ENCODE assay signal across 15 cellular contexts in genomic region chr11:35367491-35367890, GRCh38. TPM values are rescaled to one million over a fixed set of nuclear protein-coding genes. Genes with fewer than 3 reads are reported as not detected.
DNase-seq lines count a peak whose midpoint lies in the region; ATAC-seq, FAIRE-seq and TF ChIP-seq lines count a peak whose summit lies in the region.
"Had no signal": no experiment of that assay in that cellular context is flagged by ENCODE, and none has a peak within 500 bp of the region (broad histone marks: within the 10 kb centered on the region; RNA-seq: fewer than 3 reads in every experiment).

No MANE protein-coding gene starts in this region.

- CTCF ChIA-PET in MCF 10A (lab: Yijun Ruan, JAX) = interaction anchor here (0.6 to 1.8 kb wide), 15 partner anchors 9 to 899 kb away, joined by 3 to 8 read pairs (median 3); no protein-coding TSS in a partner anchor
- CTCF ChIA-PET in mammary epithelial cell (lab: Charles Lee; ENCODE audit: low non-redundant PET) = no interaction called here
- CTCF ChIA-PET in K562 (lab: Yijun Ruan, JAX; ENCODE audit: low intra/inter-chr PET ratio) = no interaction called here

- peaks cover 47% of the 10 kb centered on the region for H3K4me1 Mint-ChIP-seq in MCF 10A (ENCODE audit: insufficient read depth, unreplicated experiment)

- 74% methylated on average over 4 of the region's 4 CpGs for WGBS in mammary epithelial cell (ENCODE audit: low coverage, missing lambda C conversion rate)
- WGBS in K562 (ENCODE audit: insufficient coverage, low coverage, missing lambda C conversion rate) = 0% methylated on average over 4 of the region's 4 CpGs

- H2AFZ ChIP-seq in mammary epithelial cell (ENCODE audit: low read depth, low read length) (no peak overlapping the region), K562 (ENCODE audit: low read depth, low read length) (no peak overlapping the region)

- intact Hi-C loops in MCF 10A (cut with micrococcal nuclease) (loop anchor here (5.0 to 10.0 kb wide), 2 partner anchors 93 to 155 kb away; no protein-coding TSS in a partner anchor), mammary epithelial cell (cut with micrococcal nuclease) (no loop called here), K562 (cut with micrococcal nuclease) (no loop called here), left ventricle myocardium inferior (cut with micrococcal nuclease) (no loop called here), tibial artery (cut with DNase I; ENCODE audit: low total_unique reads) (no loop called here)

- dilution Hi-C loops in mammary epithelial cell (cut with HindIII; ENCODE audit: low sequenced_read_pairs) = no loop called here

- POLR2A ChIA-PET in MCF 10A (lab: Yijun Ruan, JAX) = interaction anchor here (0.9 to 3.1 kb wide), 17 partner anchors 11 to 451 kb away, joined by 3 to 17 read pairs (median 5); partner anchors contain the start of gene PDHX
- POLR2A ChIA-PET in K562 (lab: Yijun Ruan, JAX) = no interaction called here

- H3K27ac Mint-ChIP-seq in MCF 10A (ENCODE audit: low read depth, unreplicated experiment) = peak overlapping the region; percentile 71

- H3K27me3 ChIP-seq in mammary epithelial cell (ENCODE audit: insufficient read depth, low read length) (no peaks in the 10 kb centered on the region), K562 (ENCODE audit: control insufficient read depth in 2 of 2, insufficient read depth in 2 of 2, low read length in 2 of 2) (no peaks in the 10 kb centered on the region), left ventricle myocardium inferior (ENCODE audit: low read depth) (no peaks in the 10 kb centered on the region), tibial artery (no peaks in the 10 kb centered on the region)

- no peak for TF ChIP-seq EP300 in K562 (IDR thresholded peaks at IDR 0.05; ENCODE audit: low read length)

- H3K36me3 ChIP-seq in mammary epithelial cell (ENCODE audit: insufficient read depth, low read length) (no peaks in the 10 kb centered on the region), K562 (ENCODE audit: control insufficient read depth, insufficient read depth, low read length) (no peaks in the 10 kb centered on the region), left ventricle myocardium inferior (no peaks in the 10 kb centered on the region), tibial artery (no peaks in the 10 kb centered on the region)

- no peaks in the 10 kb centered on the region for H3K27me3 Mint-ChIP-seq in MCF 10A (ENCODE audit: insufficient read depth, unreplicated experiment)

- H3K4me3 ChIP-seq in mammary epithelial cell (replicated peaks in 1 of 3; ENCODE audit: insufficient read depth in 1 of 3, low read depth in 2 of 3, low read length in 3 of 3) (no peak overlapping the region), K562 (no peak overlapping the region), left ventricle myocardium inferior (no peak overlapping the region), tibial artery (no peak overlapping the region)

- H3K4me1 ChIP-seq in mammary epithelial cell (ENCODE audit: insufficient read depth, low read length) (peaks cover 16% of the 10 kb centered on the region), K562 (replicated peaks in 1 of 2; ENCODE audit: control insufficient read depth in 2 of 2, insufficient read depth in 2 of 2, low read length in 2 of 2) (no peaks in the 10 kb centered on the region), left ventricle myocardium inferior (peaks cover 43% of the 10 kb centered on the region), tibial artery (peaks cover 0 to 53% (median 24%) of the 10 kb centered on the region in 4 donors)

- no peak for TF ChIP-seq POLR2A in K562 (conservative IDR thresholded peaks at IDR 0.05)

- H3K79me2 ChIP-seq in mammary epithelial cell (ENCODE audit: insufficient read depth, low read length) = no peaks in the 10 kb centered on the region
- no peaks in the 10 kb centered on the region for H3K79me2 ChIP-seq in K562 (ENCODE audit: control insufficient read depth, insufficient read depth, low read length)

- BruUV-seq in MCF 10A (replicated peaks; lab: Mats Ljungman, UMichigan) (no TSS peak), mammary epithelial cell (replicated peaks; lab: Mats Ljungman, UMichigan) (no TSS peak), K562 (replicated peaks; lab: Mats Ljungman, UMichigan) (no TSS peak)

- H3K4me2 ChIP-seq in mammary epithelial cell (ENCODE audit: insufficient read depth, low read depth, low read length) = no peak overlapping the region
- H3K4me2 ChIP-seq in K562 (ENCODE audit: insufficient read depth, low read length) = no peak overlapping the region

- H3K9ac ChIP-seq in mammary epithelial cell (ENCODE audit: insufficient read depth, low read length) (no peak overlapping the region), K562 (ENCODE audit: insufficient read depth in 1 of 2, low read depth in 2 of 2, low read length in 2 of 2) (no peak overlapping the region)

- H3K4me3 Mint-ChIP-seq in MCF 10A (ENCODE audit: unreplicated experiment) = no peak overlapping the region

- TF ChIP-seq CTCF in MCF 10A (IDR thresholded peaks at IDR 0.05; ENCODE audit: unreplicated experiment) (no peak), mammary epithelial cell (conservative IDR thresholded peaks at IDR 0.05 in 1 of 2, IDR thresholded peaks at IDR 0.05 in 1 of 2; ENCODE audit: extremely low read depth in 1 of 2, insufficient read depth in 1 of 2, low read depth in 1 of 2, low read length in 2 of 2) (no peak), K562 (IDR thresholded peaks at IDR 0.05 in 2 of 3, conservative IDR thresholded peaks at IDR 0.05 in 1 of 3; ENCODE audit: insufficient read depth in 2 of 3, low read depth in 1 of 3, low read length in 3 of 3) (no peak), left ventricle myocardium inferior (IDR thresholded peaks at IDR 0.05; ENCODE audit: borderline replicate concordance) (no peak), tibial artery (IDR thresholded peaks at IDR 0.05) (no peak)

- H4K20me1 ChIP-seq in mammary epithelial cell (ENCODE audit: insufficient read depth, low read length) (no peaks in the 10 kb centered on the region), K562 (replicated peaks; ENCODE audit: control insufficient read depth, insufficient read depth, low read length) (no peaks in the 10 kb centered on the region)

- FAIRE-seq in K562 (lab: Jason Lieb, UNC) = no peak

- H3K27ac ChIP-seq in mammary epithelial cell (ENCODE audit: insufficient read depth, low read depth, low read length) (no peak overlapping the region), K562 (ENCODE audit: extremely low read depth, low read depth, low read length) (no peak overlapping the region), left ventricle myocardium inferior (replicated peaks) (peak overlapping the region; percentile 78), tibial artery (peak overlapping the region; percentile 42 to 47)
- H3K27ac ChIP-seq: 22Rv1 had no signal

- in situ Hi-C loops in mammary epithelial cell (cut with MboI; ENCODE audit: low sequenced_read_pairs in 2 of 2) (no loop called here), K562 (cut with MboI) (no loop called here), ACHN (cut with HindIII; ENCODE audit: low pct_ligation_motif_present, low pct_unique_long_range_greater_than_20kb, low sequenced_read_pairs) (no loop called here)

- H3K9me3 ChIP-seq in mammary epithelial cell (replicated peaks; ENCODE audit: insufficient read depth, low read length) = no peaks in the 10 kb centered on the region
- no peaks in the 10 kb centered on the region for H3K9me3 ChIP-seq in K562 (replicated peaks; ENCODE audit: control insufficient read depth, insufficient read depth, low read depth, low read length)
- peaks cover 10% of the 10 kb centered on the region for H3K9me3 ChIP-seq in left ventricle myocardium inferior (replicated peaks)
- no peaks in the 10 kb centered on the region for H3K9me3 ChIP-seq in tibial artery

- H3K36me3 Mint-ChIP-seq in MCF 10A (ENCODE audit: insufficient read depth, unreplicated experiment) = no peaks in the 10 kb centered on the region

- peak; percentile 69 for DNase-seq in MCF 10A (ENCODE audit: unreplicated experiment)
- DNase-seq in mammary epithelial cell = no peak
- DNase-seq in K562 (ENCODE audit: extremely low read depth in 1 of 4, low spot score in 3 of 4) = no peak
- DNase-seq in left ventricle myocardium inferior = no peak
- DNase-seq in tibial artery = no peak
- DNase-seq in SIG-M5 (lab: John Stamatoyannopoulos, UW) = no peak
- DNase-seq in NCI-H2171 (lab: John Stamatoyannopoulos, UW) = no peak
- DNase-seq in ACHN = no peak
- DNase-seq: activated CD4-positive, alpha-beta T cell treated with anti-CD3 and anti-CD28 coated beads, Interleukin-2, amount 50 U/mL, for 4 hours; activated naive CD4-positive, alpha-beta T cell; DMS153; H7; NCI-H1436 treated with DMSO at 0.1 percent for 48 hours; NCI-H69 had no signal

- H3K9me1 ChIP-seq in K562 (ENCODE audit: control insufficient read depth, insufficient read depth, low read length) = no peaks in the 10 kb centered on the region

- no peak for ATAC-seq in K562

- H3K9me3 Mint-ChIP-seq in MCF 10A (ENCODE audit: unreplicated experiment) = no peaks in the 10 kb centered on the region

- TF ChIP-seq RAD21 in K562 (CRISPR knock-in tag; conservative IDR thresholded peaks at IDR 0.05 in 1 of 2, IDR thresholded peaks at IDR 0.05 in 1 of 2) = no peak

TF ChIP-seq in K562, 482 proteins besides CTCF, POLR2A, EP300 and RAD21:
- TF ChIP-seq FOSL1 (tag; conservative IDR thresholded peaks at IDR 0.05) = peak; percentile 57
- TF ChIP-seq ZNF165 (CRISPR knock-in tag; IDR thresholded peaks at IDR 0.05; ENCODE audit: borderline replicate concordance) = no peak
TF ChIP-seq in K562: peak in this region for 1.

RNA-seq across cellular contexts. Expression of gene SLC1A2, which starts 51.9 kb away (rescaled TPM):
- total RNA-seq in MCF 10A (2022) (not detected in 2 replicates), mammary epithelial cell (1 to 10 TPM in 1 of 2 donors, under 1 TPM in 1; 0.09 to 2.7 TPM), K562 (2014; rRNA removed) (0.05 TPM in 1 of 2 replicates, not detected in the other), K562 (2014; rRNA removed; fragmentation: Illumina TruSeq; extraction: Trizol) (not detected in 2 replicates), K562 (2015; rRNA removed; fragmentation: Illumina TruSeq; extraction: Trizol) (0.07 TPM in 1 of 2 replicates, not detected in the other), K562 (2021) (not detected in 2 replicates), left ventricle myocardium inferior (8.4 TPM)
- polyA plus RNA-seq in mammary epithelial cell (not detected), K562 (2011; rRNA removed) (0.03 TPM in 2 replicates), K562 (2014; fragmentation: Illumina TruSeq; extraction: Trizol) (not detected in 2 replicates), K562 (2014; fragmentation: Nextera tagmentation; extraction: Ambion mirVana) (not detected), K562 (2014; rRNA removed) (0.04 TPM in 1 of 2 replicates, not detected in the other)
- polyA minus RNA-seq in mammary epithelial cell = 0.05 TPM
- total RNA-seq in K562 (2011; cell fraction: chromatin; rRNA removed; ENCODE audit: low replicate concordance) = not detected in 2 replicates
- total RNA-seq in K562 (2011; cell fraction: nucleolus; rRNA removed) = not detected in 2 replicates
- not detected in 2 replicates for total RNA-seq in K562 (2011; cell fraction: nucleoplasm; rRNA removed)
- not detected in 2 replicates for polyA plus RNA-seq in K562 (2011; cell fraction: cytosol; rRNA removed)
- 0.01 TPM in 1 of 2 replicates, not detected in the other for polyA plus RNA-seq in K562 (2011; cell fraction: nucleus; rRNA removed)
- 0.04 TPM in 1 of 2 replicates, not detected in the other for polyA plus RNA-seq in K562 (2012)
- not detected in 2 replicates for polyA minus RNA-seq in K562 (2011; rRNA and poly(A)+ RNA removed)
- polyA minus RNA-seq in K562 (2011; cell fraction: cytosol; rRNA and poly(A)+ RNA removed) = 1.3 TPM in 1 of 2 replicates, not detected in the other
- not detected in 2 replicates for polyA minus RNA-seq in K562 (2011; cell fraction: nucleus; rRNA and poly(A)+ RNA removed)

Comparison
In these comparisons a context has a peak if more than half of its experiments do, and no peak if none do; other contexts are left out.
1. H3K27ac ChIP-seq: peak in left ventricle myocardium inferior (single experiment) and tibial artery (2 of 2); none in mammary epithelial cell (single experiment) and K562 (single experiment).